22 cellular contexts compared by ENCODE assay signal in genomic region chr5:1292139-1292538, GRCh38. TPM values are rescaled to one million over a fixed set of nuclear protein-coding genes. Genes with fewer than 3 reads are reported as not detected.
DNase-seq lines count a peak whose midpoint lies in the region; ATAC-seq and TF ChIP-seq lines count a peak whose summit lies in the region.
"Had no signal": no experiment of that assay in that cellular context is flagged by ENCODE, and none has a peak within 500 bp of the region (broad histone marks: within the 10 kb centered on the region; RNA-seq: fewer than 3 reads in every experiment).

No MANE protein-coding gene starts in this region.

- peak; percentile 8 for DNase-seq in activated T-cell treated with anti-CD3 and anti-CD28 coated beads, Interleukin-2, amount 50 U/mL, for 1 hour
- no peak for DNase-seq in activated T-cell treated with anti-CD3 and anti-CD28 coated beads for 4 hours
- no peak for DNase-seq in HL-60 (ENCODE audit: low read depth in 1 of 2, low spot score in 1 of 2)
- DNase-seq in colonic mucosa: peak; percentile 21
- peak; percentile 36 for DNase-seq in spleen
- DNase-seq in activated CD4-positive, alpha-beta T cell treated with anti-CD3 and anti-CD28 coated beads, Interleukin-2, amount 10 ng/mL, durations not matched to agents 24 days and 14 days: no peak
- DNase-seq: activated naive CD4-positive, alpha-beta T cell treated with anti-CD3 and anti-CD28 coated beads for 36 hours; brain microvascular endothelial cell; COR-L47; gastrocnemius medialis; GDM1; NCI-H2081 treated with DMSO at 0.1 percent for 48 hours; NCI-H526 treated with DMSO at 0.1 percent for 48 hours; occipital lobe had no signal

- peaks cover 10% of the 10 kb centered on the region for H3K36me3 Mint-ChIP-seq in activated CD4-positive, alpha-beta T cell treated with anti-CD3 and anti-CD28 coated beads, Interleukin-2, amount 10 ng/mL, durations not matched to agents 24 days and 14 days (ENCODE audit: low read depth)
- H3K36me3 Mint-ChIP-seq: IgD-negative memory B cell had no signal

- no peak overlapping the region for H3K4me3 Mint-ChIP-seq in activated CD4-positive, alpha-beta T cell treated with anti-CD3 and anti-CD28 coated beads, Interleukin-2, amount 10 ng/mL, durations not matched to agents 24 days and 14 days
- H3K4me3 Mint-ChIP-seq: dendritic cell treated with granulocyte-macrophage colony-stimulating factor and Interleukin-4, amounts not matched to agents 40 ng/mL and 50 ng/mL, for 4 days had no signal

- peaks cover 6% of the 10 kb centered on the region for H3K27me3 Mint-ChIP-seq in activated CD4-positive, alpha-beta T cell treated with anti-CD3 and anti-CD28 coated beads, Interleukin-2, amount 10 ng/mL, durations not matched to agents 24 days and 14 days

- no peak for TF ChIP-seq POLR2A in spleen (IDR thresholded peaks at IDR 0.05)

- intact Hi-C loops in colonic mucosa (cut with DNase I) (no loop called here), spleen (cut with DNase I; ENCODE audit: low total_unique reads) (no loop called here)
- intact Hi-C loops in activated CD4-positive, alpha-beta T cell treated with anti-CD3 and anti-CD28 coated beads, Interleukin-2, amount 10 ng/mL, durations not matched to agents 24 days and 14 days (cut with micrococcal nuclease): no loop called here

- no peak overlapping the region for H3K27ac Mint-ChIP-seq in activated CD4-positive, alpha-beta T cell treated with anti-CD3 and anti-CD28 coated beads, Interleukin-2, amount 10 ng/mL, durations not matched to agents 24 days and 14 days
- H3K27ac Mint-ChIP-seq: activated naive CD4-positive, alpha-beta T cell treated with anti-CD3 and anti-CD28 coated beads for 36 hours; dendritic cell treated with granulocyte-macrophage colony-stimulating factor and Interleukin-4, amounts not matched to agents 40 ng/mL and 50 ng/mL, for 4 days; IgD-negative memory B cell had no signal

- 72 to 82% (median 81%) methylated on average over 6 of the region's 6 CpGs for WGBS in spleen, 5 donors

- peaks cover 8% of the 10 kb centered on the region for H3K9me3 Mint-ChIP-seq in activated CD4-positive, alpha-beta T cell treated with anti-CD3 and anti-CD28 coated beads, Interleukin-2, amount 10 ng/mL, durations not matched to agents 24 days and 14 days

- no peak overlapping the region for H3K27ac ChIP-seq in HL-60 (replicated peaks)
- H3K27ac ChIP-seq in colonic mucosa: no peak overlapping the region
- H3K27ac ChIP-seq in spleen: no peak overlapping the region
- H3K27ac ChIP-seq: brain microvascular endothelial cell, gastrocnemius medialis, VCaP had no signal

- H3K4me3 ChIP-seq in HL-60 (replicated peaks; ENCODE audit: insufficient read depth, low read length) (peak overlapping the region; percentile 20), colonic mucosa (no peak overlapping the region), spleen (no peak overlapping the region)
- H3K4me3 ChIP-seq: gastrocnemius medialis had no signal

- H3K4me1 ChIP-seq in colonic mucosa (peaks cover 3% of the 10 kb centered on the region), spleen (peaks cover 0 to 23% (median 16%) of the 10 kb centered on the region in 6 donors)
- H3K4me1 ChIP-seq: gastrocnemius medialis had no signal

- H3K36me3 ChIP-seq in colonic mucosa (no peaks in the 10 kb centered on the region), spleen (no peaks in the 10 kb centered on the region)
- H3K36me3 ChIP-seq: brain microvascular endothelial cell, gastrocnemius medialis had no signal

- H3K9me3 ChIP-seq in colonic mucosa: no peaks in the 10 kb centered on the region
- H3K9me3 ChIP-seq in spleen: peaks cover 0 to 13% (median 6%) of the 10 kb centered on the region in 8 donors
- H3K9me3 ChIP-seq: gastrocnemius medialis had no signal

- H3K4me1 Mint-ChIP-seq in activated CD4-positive, alpha-beta T cell treated with anti-CD3 and anti-CD28 coated beads, Interleukin-2, amount 10 ng/mL, durations not matched to agents 24 days and 14 days: peaks cover 2% of the 10 kb centered on the region

- H3K9ac ChIP-seq in colonic mucosa (ENCODE audit: low read depth in 2 of 2, low read length in 2 of 2): peak overlapping the region in 1 of 2 donors; percentile 58

- TF ChIP-seq CTCF in HL-60 (IDR thresholded peaks at IDR 0.05; ENCODE audit: insufficient read depth, low read length) (no peak), colonic mucosa (IDR thresholded peaks at IDR 0.05) (no peak), spleen (IDR thresholded peaks at IDR 0.05 in 8 of 11, conservative IDR thresholded peaks at IDR 0.05 in 3 of 11) (no peak)

- H3K27me3 ChIP-seq in HL-60 (ENCODE audit: insufficient read depth, poor library complexity, severe bottlenecking) (peaks cover 6% of the 10 kb centered on the region), colonic mucosa (peaks cover 9% of the 10 kb centered on the region), spleen (replicated peaks in 1 of 7) (peaks cover 0 to 70% (median 37%) of the 10 kb centered on the region in 7 donors)

- ATAC-seq in HG02798 (IDR thresholded peaks at IDR 0.05; ENCODE audit: poor library complexity, unreplicated experiment) (no peak), HG03159 (IDR thresholded peaks at IDR 0.05; ENCODE audit: unreplicated experiment) (no peak)
- ATAC-seq: gastrocnemius medialis had no signal

RNA-seq across cellular contexts. Expression of gene TERT, which starts 2.7 kb away (rescaled TPM):
- total RNA-seq in colonic mucosa: 10 to 100 TPM in 1 of 2 donors, under 1 TPM in 1; 0.72 to 13.7 TPM
- 1 to 10 TPM in 2 of 7 donors, under 1 TPM in 3, not detected in 2; 0.16 to 5.3 (median 0.43) TPM for total RNA-seq in spleen
- polyA plus RNA-seq in spleen: under 1 TPM; 0.09 to 0.53 (median 0.19) TPM
- total RNA-seq in activated CD4-positive, alpha-beta T cell treated with anti-CD3 and anti-CD28 coated beads, Interleukin-2, amount 10 ng/mL, durations not matched to agents 24 days and 14 days: 10.1 and 16.8 TPM in 2 replicates
- total RNA-seq: epithelial cell of proximal tubule, gastrocnemius medialis, occipital lobe, subcutaneous adipose tissue had no signal
- polyA plus RNA-seq: IgD-negative memory B cell, liver had no signal

RNA-seq across cellular contexts. Expression of gene CLPTM1L, which starts 52.8 kb away (rescaled TPM):
- 100 to 1,000 TPM in 1 of 2 donors, 10 to 100 TPM in 1; 80.1 to 138 TPM for total RNA-seq in colonic mucosa
- 100 to 1,000 TPM in 3 of 7 donors, 10 to 100 TPM in 4; 87.2 to 118 (median 99.9) TPM for total RNA-seq in spleen
- polyA plus RNA-seq in spleen: 10 to 100 TPM; 39.7 to 55.6 (median 45.1) TPM
- total RNA-seq in activated CD4-positive, alpha-beta T cell treated with anti-CD3 and anti-CD28 coated beads, Interleukin-2, amount 10 ng/mL, durations not matched to agents 24 days and 14 days: 113 and 114 TPM in 2 replicates

Comparison
In these comparisons a context has a peak if more than half of its experiments do, and no peak if none do; other contexts are left out.
1. DNase-seq: peak in activated T-cell treated with anti-CD3 and anti-CD28 coated beads, Interleukin-2, amount 50 U/mL, for 1 hour (single experiment), colonic mucosa (single experiment) and spleen (single experiment); none in activated T-cell treated with anti-CD3 and anti-CD28 coated beads for 4 hours (single experiment), HL-60 (0 of 2) and activated CD4-positive, alpha-beta T cell treated with anti-CD3 and anti-CD28 coated beads, Interleukin-2, amount 10 ng/mL, durations not matched to agents 24 days and 14 days (single experiment).